Comparison of ENCODE assay signal across 8 cellular contexts in genomic region chr22:19478086-19478392, GRCh38. TPM values are rescaled to one million over a fixed set of nuclear protein-coding genes. Genes with fewer than 3 reads are reported as not detected.
DNase-seq lines count a peak whose midpoint lies in the region; ATAC-seq, FAIRE-seq and TF ChIP-seq lines count a peak whose summit lies in the region.

No MANE protein-coding gene starts in this region.

- H3K36me3 ChIP-seq in HAP-1 (replicated peaks) (peaks cover 49% of the 10 kb centered on the region), hepatocyte (replicated peaks; ENCODE audit: insufficient read depth, low read depth) (no peaks in the 10 kb centered on the region), small intestine (ENCODE audit: control insufficient read depth in 2 of 2, insufficient read depth in 2 of 2, low read length in 2 of 2) (peaks cover 8 to 12% of the 10 kb centered on the region in 2 donors)

- H3K27me3 Mint-ChIP-seq in activated B cell treated with CpG ODN at 0.5 μM for 24 hours, result no peaks in the 10 kb centered on the region

- no peak for ATAC-seq in activated B cell treated with CpG ODN at 0.5 μM for 24 hours (ENCODE audit: low read depth)
- no peak for ATAC-seq in HG03039 (IDR thresholded peaks at IDR 0.05; ENCODE audit: unreplicated experiment)

- peak overlapping the region; percentile 61 for H3K27ac Mint-ChIP-seq in activated B cell treated with CpG ODN at 0.5 μM for 24 hours

- H3K27ac ChIP-seq in hepatocyte, result peak overlapping the region; percentile 94
- peak overlapping the region; percentile 9 to 81 for H3K27ac ChIP-seq in small intestine (ENCODE audit: low read depth in 1 of 2, low read length in 1 of 2)

- H3K27me3 ChIP-seq in HAP-1 (ENCODE audit: low read depth), result no peaks in the 10 kb centered on the region
- H3K27me3 ChIP-seq in hepatocyte, result no peaks in the 10 kb centered on the region
- no peaks in the 10 kb centered on the region for H3K27me3 ChIP-seq in small intestine (ENCODE audit: control insufficient read depth in 2 of 2, insufficient read depth in 2 of 2, low read length in 2 of 2)

- H3K4me1 Mint-ChIP-seq in activated B cell treated with CpG ODN at 0.5 μM for 24 hours, result peaks cover 26% of the 10 kb centered on the region

- H4K20me1 ChIP-seq in hepatocyte (ENCODE audit: insufficient read depth, poor library complexity, severe bottlenecking), result peaks cover 17% of the 10 kb centered on the region

- WGBS in hepatocyte (ENCODE audit: low lambda C conversion rate, missing lambda C conversion rate), result 15% methylated on average over 5 of the region's 5 CpGs
- WGBS in small intestine, 3 donors, result 2 to 6% (median 4%) methylated on average over 5 of the region's 5 CpGs

- H3K9me3 Mint-ChIP-seq in activated B cell treated with CpG ODN at 0.5 μM for 24 hours, result no peaks in the 10 kb centered on the region

- H3K9me3 ChIP-seq in HAP-1, result no peaks in the 10 kb centered on the region
- no peaks in the 10 kb centered on the region for H3K9me3 ChIP-seq in hepatocyte (ENCODE audit: low read depth)
- no peaks in the 10 kb centered on the region for H3K9me3 ChIP-seq in small intestine (ENCODE audit: control insufficient read depth, low read depth)

- H3K4me1 ChIP-seq in HAP-1, result peaks cover 5% of the 10 kb centered on the region
- H3K4me1 ChIP-seq in hepatocyte (ENCODE audit: insufficient read depth), result no peaks in the 10 kb centered on the region
- no peaks in the 10 kb centered on the region for H3K4me1 ChIP-seq in small intestine (ENCODE audit: control insufficient read depth in 2 of 2, insufficient read depth in 1 of 2, low read depth in 1 of 2, low read length in 1 of 2)

- no peak overlapping the region for H2AFZ ChIP-seq in hepatocyte

- H3K4me3 ChIP-seq in HAP-1 (peak overlapping the region; percentile 92), hepatocyte (peak overlapping the region; percentile 15), small intestine (ENCODE audit: low read depth in 1 of 2, low read length in 2 of 2) (peak overlapping the region; percentile 66 to 93)

- no peaks in the 10 kb centered on the region for H3K9me2 ChIP-seq in hepatocyte (replicated peaks; ENCODE audit: insufficient read depth)

- H3K4me3 Mint-ChIP-seq in activated B cell treated with CpG ODN at 0.5 μM for 24 hours, result peak overlapping the region; percentile 93

- POLR2A ChIA-PET in activated B cell treated with CpG ODN at 0.5 μM for 24 hours (lab: Charles Lee), result interaction anchor here (0.6 to 2.6 kb wide), 6 partner anchors 11 to 334 kb away, joined by 4 to 18 read pairs (median 6); partner anchors contain the start of genes ESS2, HIRA and MRPL40

- H3K79me2 ChIP-seq in hepatocyte, result peaks cover 56% of the 10 kb centered on the region

- CTCF ChIA-PET in activated B cell treated with CpG ODN at 0.5 μM for 24 hours (lab: Charles Lee), result interaction anchor here (1.1 to 3.1 kb wide), 6 partner anchors 30 to 333 kb away, joined by 3 to 21 read pairs (median 16); partner anchors contain the start of genes C22orf39, ESS2 and SLC25A1

- DNase-seq in HAP-1 (ENCODE audit: low spot score in 2 of 2) (no peak), activated B cell treated with CpG ODN at 0.5 μM for 24 hours (no peak), hepatocyte (ENCODE audit: low spot score) (no peak), small intestine (peak; percentile 39), NCI-H2081 treated with DMSO at 0.1 percent for 48 hours (lab: John Stamatoyannopoulos, UW) (no peak), DMS79 treated with DMSO at 0.1 percent for 48 hours (lab: John Stamatoyannopoulos, UW) (no peak), AML-193 (lab: John Stamatoyannopoulos, UW) (no peak)

- in situ Hi-C loops in HAP-1 (cut with MboI; ENCODE audit: low sequenced_read_pairs), result no loop called here

- peaks cover 27% of the 10 kb centered on the region for H3K36me3 Mint-ChIP-seq in activated B cell treated with CpG ODN at 0.5 μM for 24 hours (ENCODE audit: low read depth)

- FAIRE-seq in small intestine (lab: Jason Lieb, UNC), result no peak

- peak overlapping the region; percentile 74 for H3K4me2 ChIP-seq in hepatocyte

- TF ChIP-seq CTCF in activated B cell treated with CpG ODN at 0.5 μM for 24 hours (IDR thresholded peaks at IDR 0.05) (no peak), hepatocyte (IDR thresholded peaks at IDR 0.05; ENCODE audit: poor library complexity) (no peak)

- intact Hi-C loops in activated B cell treated with CpG ODN at 0.5 μM for 24 hours (cut with micrococcal nuclease), result loop anchor here (1.0 to 5.0 kb wide), 6 partner anchors 117 to 356 kb away; partner anchors contain the start of genes CLTCL1 and DGCR2

RNA-seq across cellular contexts. Expression of gene UFD1, which starts 1.0 kb away (rescaled TPM):
- total RNA-seq in activated B cell treated with CpG ODN at 0.5 μM for 24 hours (54.4 and 65.3 TPM in 2 replicates), hepatocyte (48.6 and 51.5 TPM in 2 replicates)
- polyA plus RNA-seq in hepatocyte (79.1 and 86.0 TPM in 2 replicates), small intestine (100 to 1,000 TPM in 1 of 3 donors, 10 to 100 TPM in 2; 79.6 to 112 (median 83.2) TPM)

RNA-seq across cellular contexts. Expression of gene CDC45, which starts 1.7 kb away (rescaled TPM):
- total RNA-seq in activated B cell treated with CpG ODN at 0.5 μM for 24 hours, result 3.9 and 4.1 TPM in 2 replicates
- total RNA-seq in hepatocyte, result 6.5 and 7.1 TPM in 2 replicates
- 3.5 and 3.7 TPM in 2 replicates for polyA plus RNA-seq in hepatocyte
- 10 to 100 TPM in 1 of 3 donors, 1 to 10 TPM in 2; 2.2 to 13.8 (median 2.2) TPM for polyA plus RNA-seq in small intestine

RNA-seq across cellular contexts. Expression of gene C22orf39, which starts 30.5 kb away (rescaled TPM):
- total RNA-seq in activated B cell treated with CpG ODN at 0.5 μM for 24 hours, result 35.7 and 43.0 TPM in 2 replicates
- 26.4 and 29.5 TPM in 2 replicates for total RNA-seq in hepatocyte
- 29.0 and 32.4 TPM in 2 replicates for polyA plus RNA-seq in hepatocyte
- polyA plus RNA-seq in small intestine, result 10 to 100 TPM; 28.6 to 32.2 (median 29.5) TPM

RNA-seq across cellular contexts. Expression of gene MRPL40, which starts 45.7 kb away (rescaled TPM):
- 24.0 and 24.3 TPM in 2 replicates for total RNA-seq in activated B cell treated with CpG ODN at 0.5 μM for 24 hours
- total RNA-seq in hepatocyte, result 25.9 and 28.1 TPM in 2 replicates
- polyA plus RNA-seq in hepatocyte, result 57.6 and 62.9 TPM in 2 replicates
- 10 to 100 TPM; 25.2 to 33.5 (median 27.3) TPM for polyA plus RNA-seq in small intestine

RNA-seq across cellular contexts. Expression of gene CLDN5, which starts 46.2 kb away (rescaled TPM):
- total RNA-seq in activated B cell treated with CpG ODN at 0.5 μM for 24 hours (not detected in 2 replicates), hepatocyte (4.9 and 8.9 TPM in 2 replicates)
- polyA plus RNA-seq in hepatocyte (9.9 and 12.0 TPM in 2 replicates), small intestine (100 to 1,000 TPM in 1 of 3 donors, 10 to 100 TPM in 1, 1 to 10 TPM in 1; 3.1 to 184 (median 12.2) TPM)

Comparison
In these comparisons a context has a peak if more than half of its experiments do, and no peak if none do; other contexts are left out.
1. H3K4me3 ChIP-seq: peak in every context shown above with its lines; median percentile 92 in HAP-1; 80 in small intestine; 15 in hepatocyte.